In the genomic region with DNA sequence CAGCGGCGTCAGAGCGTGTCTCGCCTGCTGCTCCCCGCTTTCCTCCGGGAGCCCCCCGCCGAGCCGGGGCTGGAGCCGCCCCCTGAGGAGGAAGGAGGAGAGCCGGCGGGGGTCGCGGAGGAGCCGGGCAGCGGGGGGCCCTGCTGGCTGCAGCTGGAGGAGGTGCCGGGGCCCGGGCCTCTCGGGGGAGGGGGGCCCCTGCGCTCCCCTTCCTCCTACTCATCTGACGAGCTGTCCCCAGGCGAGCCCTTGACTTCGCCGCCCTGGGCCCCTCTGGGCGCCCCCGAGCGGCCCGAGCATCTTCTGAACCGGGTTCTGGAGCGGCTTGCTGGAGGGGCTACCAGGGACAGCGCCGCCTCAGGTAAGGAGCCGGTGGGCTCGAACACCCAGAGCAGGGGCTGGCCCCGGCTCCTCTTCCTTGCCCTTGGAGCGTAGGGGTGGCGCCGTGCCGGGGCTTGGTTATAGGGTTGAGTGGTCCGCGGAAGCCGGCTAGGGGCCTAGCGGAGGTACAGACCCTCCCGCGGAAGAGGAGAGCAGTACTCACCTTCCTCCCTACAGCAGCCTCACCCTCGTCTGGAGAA, we compare ENCODE assay signal across 9 cellular contexts. TPM values are rescaled to one million over a fixed set of nuclear protein-coding genes. Genes with fewer than 3 reads are reported as not detected.
DNase-seq lines count a peak whose midpoint lies in the region; ATAC-seq and TF ChIP-seq lines count a peak whose summit lies in the region.
"Had no signal": no experiment of that assay in that cellular context is flagged by ENCODE, and none has a peak within 500 bp of the region (broad histone marks: within the 10 kb centered on the region; RNA-seq: fewer than 3 reads in every experiment).

No MANE protein-coding gene starts in this region.

- peak overlapping the region; percentile 40 for H3K9ac ChIP-seq in neuronal stem cell (ENCODE audit: low read depth, low read length, poor library complexity)

- CTCF ChIA-PET in CD8-positive, alpha-beta T cell (lab: Charles Lee): interaction anchor here (0.7 to 1.6 kb wide), 4 partner anchors 9 to 165 kb away, joined by 3 to 5 read pairs (median 4); no protein-coding TSS in a partner anchor

- peak overlapping the region; percentile 55 for H3K4me3 Mint-ChIP-seq in CD8-positive, alpha-beta T cell

- H3K36me3 Mint-ChIP-seq in CD8-positive, alpha-beta T cell: peaks cover 16% of the 10 kb centered on the region

- H4K8ac ChIP-seq in neuronal stem cell (ENCODE audit: low read depth, low read length): no peak overlapping the region

- no peak overlapping the region for H2AFZ ChIP-seq in neuronal stem cell (ENCODE audit: low read length)

- peak overlapping the region; percentile 41 for H2BK12ac ChIP-seq in neuronal stem cell (ENCODE audit: low read length)

- ATAC-seq in CD8-positive, alpha-beta T cell: no peak
- no peak for ATAC-seq in HG03432 (IDR thresholded peaks at IDR 0.05; ENCODE audit: unreplicated experiment)

- intact Hi-C loops in CD8-positive, alpha-beta T cell (cut with DNase I, micrococcal nuclease): loop anchor here in 1 of 2 experiments (5.0 kb wide), 1 partner anchor 36 kb away; a partner anchor contains a TSS

- H3K14ac ChIP-seq in neuronal stem cell (ENCODE audit: low read length): peak overlapping the region; percentile 8

- H3K9me3 Mint-ChIP-seq in CD8-positive, alpha-beta T cell: no peaks in the 10 kb centered on the region

- H3K27me3 ChIP-seq in CD8-positive, alpha-beta T cell (ENCODE audit: insufficient read depth, low read length): no peaks in the 10 kb centered on the region
- H3K27me3 ChIP-seq in neuronal stem cell (ENCODE audit: control insufficient read depth in 3 of 3, insufficient read depth in 3 of 3, low read depth in 1 of 3, low read length in 3 of 3): no peaks in the 10 kb centered on the region
- H3K27me3 ChIP-seq: MG63 had no signal

- DNase-seq in CD8-positive, alpha-beta T cell: no peak
- DNase-seq in NCI-H69 (lab: John Stamatoyannopoulos, UW): peak; percentile 32
- DNase-seq in epithelial cell of esophagus (ENCODE audit: low read depth): no peak
- DNase-seq in neuronal stem cell (ENCODE audit: low spot score): no peak
- DNase-seq in SHP77 (lab: John Stamatoyannopoulos, UW): no peak
- no peak for DNase-seq in epidermal melanocyte (ENCODE audit: insufficient read length, low spot score)
- no peak for DNase-seq in NOMO-1 treated with dmso at 0.1 percent for 144 hours (lab: John Stamatoyannopoulos, UW; ENCODE audit: unreplicated experiment)
- DNase-seq: MG63 had no signal

- peaks cover 11% of the 10 kb centered on the region for H3K4me1 Mint-ChIP-seq in CD8-positive, alpha-beta T cell (ENCODE audit: low read depth)

- no CpG with 5 or more reads among the region's 46 CpGs for whole genome bisulfite sequencing in neuronal stem cell (ENCODE audit: extremely low coverage in 2 of 2, insufficient read length in 2 of 2, insufficient replicate concordance in 1 of 2), 2 donors

- no peak overlapping the region for H3K4ac ChIP-seq in neuronal stem cell (ENCODE audit: low read length)

- H3K36me3 ChIP-seq in CD8-positive, alpha-beta T cell (ENCODE audit: insufficient read depth, low read length): peaks cover 5% of the 10 kb centered on the region
- peaks cover 5 to 63% of the 10 kb centered on the region in 2 donors for H3K36me3 ChIP-seq in neuronal stem cell (replicated peaks in 1 of 2; ENCODE audit: control insufficient read depth in 2 of 2, insufficient read depth in 2 of 2, low read length in 2 of 2)

- no peak overlapping the region for H2BK15ac ChIP-seq in neuronal stem cell (ENCODE audit: low read length)

- peak overlapping the region; percentile 89 for H3K18ac ChIP-seq in neuronal stem cell (ENCODE audit: low read length)

- H3K27me3 Mint-ChIP-seq in CD8-positive, alpha-beta T cell (ENCODE audit: low read depth): no peaks in the 10 kb centered on the region

- TF ChIP-seq CTCF in CD8-positive, alpha-beta T cell (IDR thresholded peaks at IDR 0.05): no peak
- TF ChIP-seq CTCF in epithelial cell of esophagus (IDR thresholded peaks at IDR 0.05; ENCODE audit: insufficient read depth, low read depth, low read length, missing control alignments): no peak

- H2BK5ac ChIP-seq in neuronal stem cell (ENCODE audit: low read length): no peak overlapping the region

- peak overlapping the region; percentile 90 for H3K4me2 ChIP-seq in neuronal stem cell (ENCODE audit: insufficient read depth, low read length, poor library complexity, severe bottlenecking)

- POLR2A ChIA-PET in CD8-positive, alpha-beta T cell (lab: Charles Lee): interaction anchor here (0.6 kb wide), 1 partner anchor 20 kb away, joined by 3 read pairs; no protein-coding TSS in a partner anchor

- peaks cover 12% of the 10 kb centered on the region for H3K4me1 ChIP-seq in CD8-positive, alpha-beta T cell (ENCODE audit: insufficient read depth, low read length)
- peaks cover 5 to 27% of the 10 kb centered on the region in 2 donors for H3K4me1 ChIP-seq in neuronal stem cell (ENCODE audit: control insufficient read depth in 2 of 2, insufficient read depth in 1 of 2, low read depth in 1 of 2, low read length in 2 of 2)

- H2BK120ac ChIP-seq in neuronal stem cell (ENCODE audit: low read depth, low read length): no peak overlapping the region

- H3K4me3 ChIP-seq in CD8-positive, alpha-beta T cell (ENCODE audit: low read depth, low read length): peak overlapping the region; percentile 53
- H3K4me3 ChIP-seq in epithelial cell of esophagus (ENCODE audit: low read length) (peak overlapping the region; percentile 70), neuronal stem cell (ENCODE audit: low read length in 2 of 2) (peak overlapping the region in 1 of 2 donors; percentile 67)
- H3K4me3 ChIP-seq: MG63 had no signal

- H3K79me1 ChIP-seq in neuronal stem cell (ENCODE audit: low read depth, low read length): no peaks in the 10 kb centered on the region

- no peak overlapping the region for H3K27ac Mint-ChIP-seq in CD8-positive, alpha-beta T cell

- peak overlapping the region; percentile 92 for H2AK5ac ChIP-seq in neuronal stem cell (ENCODE audit: low read depth, low read length)

- no peaks in the 10 kb centered on the region for H3K9me3 ChIP-seq in CD8-positive, alpha-beta T cell (ENCODE audit: low read length)
- H3K9me3 ChIP-seq in neuronal stem cell (replicated peaks in 1 of 2; ENCODE audit: control insufficient read depth in 2 of 2, insufficient read depth in 1 of 2, low read depth in 1 of 2, low read length in 2 of 2): no peaks in the 10 kb centered on the region
- H3K9me3 ChIP-seq: MG63 had no signal

- no peak overlapping the region for H4K91ac ChIP-seq in neuronal stem cell (ENCODE audit: low read depth, low read length, poor library complexity)

- H3K27ac ChIP-seq in CD8-positive, alpha-beta T cell (ENCODE audit: low read depth, low read length): no peak overlapping the region
- H3K27ac ChIP-seq in neuronal stem cell (replicated peaks; ENCODE audit: low read length): no peak overlapping the region

- H3K23ac ChIP-seq in neuronal stem cell (ENCODE audit: low read depth, low read length, poor library complexity): peak overlapping the region; percentile 80

RNA-seq across cellular contexts. Expression of a gene that starts 0.8 kb away (rescaled TPM):
- 1 to 10 TPM; 8.8 to 9.2 TPM for total RNA-seq in CD8-positive, alpha-beta T cell
- polyA plus RNA-seq in neuronal stem cell (2013, experiment 1 of 2): 9.5 TPM
- 9.7 TPM for polyA plus RNA-seq in neuronal stem cell (2013, experiment 2 of 2)

RNA-seq across cellular contexts. Expression of a gene that starts 37.8 kb away (rescaled TPM):
- 100 to 1,000 TPM; 187 to 198 TPM for total RNA-seq in CD8-positive, alpha-beta T cell
- polyA plus RNA-seq in neuronal stem cell (2013, experiment 1 of 2): 70.7 TPM
- polyA plus RNA-seq in neuronal stem cell (2013, experiment 2 of 2): 70.5 TPM

RNA-seq across cellular contexts. Expression of a gene that starts 41.0 kb away (rescaled TPM):
- 10 to 100 TPM; 26.8 to 30.8 TPM for total RNA-seq in CD8-positive, alpha-beta T cell
- 18.0 TPM for polyA plus RNA-seq in neuronal stem cell (2013, experiment 1 of 2)
- 18.9 TPM for polyA plus RNA-seq in neuronal stem cell (2013, experiment 2 of 2)

RNA-seq across cellular contexts. Expression of a gene that starts 56.3 kb away (rescaled TPM):
- total RNA-seq in CD8-positive, alpha-beta T cell: 10 to 100 TPM; 43.8 to 46.6 TPM
- polyA plus RNA-seq in neuronal stem cell (2013, experiment 1 of 2): 106 TPM
- polyA plus RNA-seq in neuronal stem cell (2013, experiment 2 of 2): 110 TPM
